ENCODE assay signal across 1 cellular context in genomic region chr12:52713960-52714886, GRCh38.
TF ChIP-seq lines count a peak whose summit lies in the region.

No MANE protein-coding gene starts in this region.

TF ChIP-seq in HepG2, 621 proteins besides CTCF, POLR2A, EP300 and RAD21 (continued from another document):
- TF ChIP-seq MLXIP (CRISPR knock-in tag; IDR thresholded peaks at IDR 0.05; ENCODE audit: borderline replicate concordance) (no peak), EEA1 (CRISPR knock-in tag; IDR thresholded peaks at IDR 0.05; ENCODE audit: borderline replicate concordance) (no peak), SOX6 (IDR thresholded peaks at IDR 0.05) (no peak), SOX6 (CRISPR knock-in tag; IDR thresholded peaks at IDR 0.05) (no peak), ZNF121 (CRISPR knock-in tag; IDR thresholded peaks at IDR 0.05) (peak; percentile 31; the same call in 1 of the 2 replicates), ZNF720 (CRISPR knock-in tag; IDR thresholded peaks at IDR 0.05) (no peak)
